ENCODE assay signal across 1 cellular context in genomic region chr6:42199106-42199981, GRCh38.
A peak's percentile ranks its signal among the peaks of the same experiment; 100 is the strongest.
TF ChIP-seq lines count a peak whose summit lies in the region.

No MANE protein-coding gene starts in this region.

TF ChIP-seq in K562, 482 proteins besides CTCF, POLR2A, EP300 and RAD21 (continued from another document and continues in another):
- TF ChIP-seq ZNF449 (CRISPR knock-in tag; IDR thresholded peaks at IDR 0.05) = no peak
- TF ChIP-seq SP1 (CRISPR knock-in tag; IDR thresholded peaks at IDR 0.05) = peak; percentile 88
- TF ChIP-seq ID3 (CRISPR knock-in tag; IDR thresholded peaks at IDR 0.05) = no peak
- TF ChIP-seq ID3 (tag; IDR thresholded peaks at IDR 0.05) = peak; percentile 51; the same call in 1 of the 2 replicates
- TF ChIP-seq CLOCK (CRISPR knock-in tag; IDR thresholded peaks at IDR 0.05; ENCODE audit: borderline replicate concordance) = no peak
- peak; percentile 90 to 96; a peak in 3 of 4 replicates for TF ChIP-seq RCOR1 (IDR thresholded peaks at IDR 0.05; ENCODE audit: borderline replicate concordance in 1 of 2, low read depth in 2 of 2, low read length in 2 of 2)
- no peak for TF ChIP-seq ZNF77 (CRISPR knock-in tag; IDR thresholded peaks at IDR 0.05)
- TF ChIP-seq ZNF217 (CRISPR knock-in tag; IDR thresholded peaks at IDR 0.05) = no peak
- TF ChIP-seq ILK (tag; IDR thresholded peaks at IDR 0.05; ENCODE audit: borderline replicate concordance, low read depth) = no peak
- no peak for TF ChIP-seq CAMTA2 (CRISPR knock-in tag; conservative IDR thresholded peaks at IDR 0.05)
- TF ChIP-seq HOXB6 (CRISPR knock-in tag; IDR thresholded peaks at IDR 0.05; ENCODE audit: borderline replicate concordance) = no peak
- TF ChIP-seq TFAP4 (CRISPR knock-in tag; IDR thresholded peaks at IDR 0.05; ENCODE audit: borderline replicate concordance) = peak; percentile 94
- no peak for TF ChIP-seq ZNF253 (CRISPR knock-in tag; conservative IDR thresholded peaks at IDR 0.05)
- peak; percentile 65 for TF ChIP-seq HCFC1 (IDR thresholded peaks at IDR 0.05; ENCODE audit: low read depth, low read length)
- TF ChIP-seq PRPF4 (IDR thresholded peaks at IDR 0.05; ENCODE audit: insufficient read depth, low read depth, low read length, poor library complexity, severe bottlenecking) = no peak
- TF ChIP-seq RNF2 (IDR thresholded peaks at IDR 0.05) = peak; percentile 91
- no peak for TF ChIP-seq IRF1 (CRISPR knock-in tag; IDR thresholded peaks at IDR 0.05; ENCODE audit: borderline replicate concordance)
- TF ChIP-seq PTTG1 (tag; IDR thresholded peaks at IDR 0.05; ENCODE audit: low read depth) = no peak
- peak; percentile 95 for TF ChIP-seq PHB2 (IDR thresholded peaks at IDR 0.05; ENCODE audit: low read depth)
- TF ChIP-seq ESRRA (IDR thresholded peaks at IDR 0.05; ENCODE audit: borderline replicate concordance, low read depth) = peak; percentile 98
- 0 out of 2 replicates have a peak, but pooled peaks have one; percentile 71 for TF ChIP-seq ZNF12 (CRISPR knock-in tag; IDR thresholded peaks at IDR 0.05)
- no peak for TF ChIP-seq SUPT5H (IDR thresholded peaks at IDR 0.05)
- no peak for TF ChIP-seq BRF1 (IDR thresholded peaks at IDR 0.05; ENCODE audit: borderline replicate concordance, extremely low read depth, insufficient read length)
- no peak for TF ChIP-seq MEF2D (tag; conservative IDR thresholded peaks at IDR 0.05; ENCODE audit: low read depth)
- TF ChIP-seq E2F4 (CRISPR knock-in tag; IDR thresholded peaks at IDR 0.05; ENCODE audit: low read depth) = no peak
- TF ChIP-seq ZNF280B (CRISPR knock-in tag; IDR thresholded peaks at IDR 0.05) = no peak
- TF ChIP-seq ZNF76 (CRISPR knock-in tag; IDR thresholded peaks at IDR 0.05; ENCODE audit: borderline replicate concordance) = no peak
- TF ChIP-seq ZNF121 (CRISPR knock-in tag; conservative IDR thresholded peaks at IDR 0.05) = no peak
- TF ChIP-seq NCOR1 (IDR thresholded peaks at IDR 0.05) = peak; percentile 99
- TF ChIP-seq ZNF592 (IDR thresholded peaks at IDR 0.05) = peak; percentile 91
- peak; percentile 90; the same call in 1 of the 2 replicates for TF ChIP-seq FOXK1 (CRISPR knock-in tag; IDR thresholded peaks at IDR 0.05; ENCODE audit: borderline replicate concordance)
- peak; percentile 1 for TF ChIP-seq ASH1L (IDR thresholded peaks at IDR 0.05; ENCODE audit: borderline replicate concordance, low read depth, partially characterized antibody)
- TF ChIP-seq RFX1 (IDR thresholded peaks at IDR 0.05) = no peak
- no peak for TF ChIP-seq ZSCAN29 (IDR thresholded peaks at IDR 0.05)
- TF ChIP-seq HMG20B (CRISPR knock-in tag; IDR thresholded peaks at IDR 0.05) = no peak
- peak in 1 of 2 experiments; percentile 94 for TF ChIP-seq AFF1 (IDR thresholded peaks at IDR 0.05; ENCODE audit: low read depth in 1 of 2, partially characterized antibody in 2 of 2)
- TF ChIP-seq KDM1A (IDR thresholded peaks at IDR 0.05) = peak; percentile 89 to 94
- no peak for TF ChIP-seq HNRNPUL1 (IDR thresholded peaks at IDR 0.05; ENCODE audit: low read length)
- TF ChIP-seq TAF7 (tag; IDR thresholded peaks at IDR 0.05) = no peak
- TF ChIP-seq FOXJ3 (CRISPR knock-in tag; IDR thresholded peaks at IDR 0.05) = no peak
